21 cellular contexts compared by ENCODE assay signal in the genomic region with DNA sequence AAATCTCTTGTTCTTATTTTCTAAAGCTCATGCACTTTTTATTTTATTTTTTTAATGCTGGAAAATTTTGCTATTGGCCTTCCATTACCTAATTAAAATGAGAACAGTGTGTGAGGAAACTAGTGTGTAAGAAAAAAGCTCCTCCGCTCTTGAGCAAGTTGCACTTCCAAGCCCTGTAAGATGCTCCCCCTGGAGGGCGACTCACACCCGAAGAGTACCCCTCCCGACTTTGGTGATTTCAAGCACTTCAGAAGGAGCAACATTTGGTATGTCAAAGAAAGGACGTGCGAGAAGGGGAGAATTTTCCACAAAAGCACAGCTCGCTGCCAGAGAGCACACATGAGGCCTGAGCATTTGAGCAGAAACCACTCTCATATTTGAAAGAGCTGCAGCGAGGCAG.
"Had no signal": no experiment of that assay in that cellular context is flagged by ENCODE, and none has a peak within 500 bp of the region (broad histone marks: within the 10 kb centered on the region; RNA-seq: fewer than 3 reads in every experiment).

No MANE protein-coding gene starts in this region.

- H3K27me3 Mint-ChIP-seq: naive thymus-derived CD8-positive, alpha-beta T cell; progenitor cell of endocrine pancreas had no signal

- H3K36me3 ChIP-seq: esophagus muscularis mucosa, gastrocnemius medialis, heart right ventricle, ovary, suprapubic skin, tibial artery, upper lobe of left lung, vagina had no signal

- H3K4me2 ChIP-seq: smooth muscle cell had no signal

- H3K27ac ChIP-seq: coronary artery, esophagus muscularis mucosa, gastrocnemius medialis, heart right ventricle, ovary, suprapubic skin, tibial artery, upper lobe of left lung, vagina had no signal

- DNase-seq: effector CD4-positive, alpha-beta T cell; gastrocnemius medialis; heart right ventricle; hypothalamus; naive thymus-derived CD8-positive, alpha-beta T cell; nucleus accumbens; ovary; right cardiac atrium; stimulated activated CD4-positive, alpha-beta T cell treated with anti-CD3 and anti-CD28 coated beads, Interleukin-4, amount 100 ng/mL, for 1 hour; stimulated activated CD8-positive, alpha-beta memory T cell treated with anti-CD3 and anti-CD28 coated beads, Interleukin-4, amount 100 ng/mL, for 48 hours; stimulated activated naive CD8-positive, alpha-beta T cell treated with anti-CD3 and anti-CD28 coated beads, Interleukin-15, Interleukin-2, amounts not matched to agents 100 U/mL and 50 U/mL, for 24 hours; tibial artery; upper lobe of left lung had no signal

- H3K4me1 ChIP-seq: esophagus muscularis mucosa, gastrocnemius medialis, heart right ventricle, suprapubic skin, tibial artery, upper lobe of left lung, vagina had no signal

- ATAC-seq: gastrocnemius medialis; heart right ventricle; naive thymus-derived CD8-positive, alpha-beta T cell; right cardiac atrium; stimulated activated effector memory CD8-positive, alpha-beta T cell treated with anti-CD3 and anti-CD28 coated beads, Interleukin-12 subunit alpha, Interleukin-12 subunit beta, amount 100 ng/mL, for 72 hours; stimulated activated naive CD8-positive, alpha-beta T cell treated with anti-CD3 and anti-CD28 coated beads, Interleukin-15, Interleukin-2, amounts not matched to agents 100 U/mL and 50 U/mL, for 24 hours had no signal

- H3K27me3 ChIP-seq: gastrocnemius medialis, heart right ventricle, ovary, suprapubic skin, tibial artery, upper lobe of left lung, vagina had no signal

- H3K36me3 Mint-ChIP-seq: stimulated activated effector memory CD8-positive, alpha-beta T cell treated with anti-CD3 and anti-CD28 coated beads, Interleukin-12 subunit alpha, Interleukin-12 subunit beta, amount 100 ng/mL, for 72 hours had no signal

- H3K27ac Mint-ChIP-seq: progenitor cell of endocrine pancreas; stimulated activated effector memory CD8-positive, alpha-beta T cell treated with anti-CD3 and anti-CD28 coated beads, Interleukin-12 subunit alpha, Interleukin-12 subunit beta, amount 100 ng/mL, for 72 hours had no signal

- H3K9me3 ChIP-seq: esophagus muscularis mucosa, gastrocnemius medialis, ovary, suprapubic skin, tibial artery, upper lobe of left lung, vagina had no signal

- H3K4me1 Mint-ChIP-seq: neural crest cell had no signal

- H3K4me3 ChIP-seq: coronary artery, esophagus muscularis mucosa, gastrocnemius medialis, heart right ventricle, ovary, smooth muscle cell, suprapubic skin, tibial artery, upper lobe of left lung, vagina had no signal

- H3K4me3 Mint-ChIP-seq: naive thymus-derived CD8-positive, alpha-beta T cell; neural crest cell; stimulated activated effector memory CD8-positive, alpha-beta T cell treated with anti-CD3 and anti-CD28 coated beads, Interleukin-12 subunit alpha, Interleukin-12 subunit beta, amount 100 ng/mL, for 72 hours had no signal
